In genomic region chr19:40190891-40191835, GRCh38 we compare ENCODE assay signal across 8 cellular contexts. TPM values are rescaled to one million over a fixed set of nuclear protein-coding genes. Genes with fewer than 3 reads are reported as not detected.
DNase-seq lines count a peak whose midpoint lies in the region; ATAC-seq and TF ChIP-seq lines count a peak whose summit lies in the region.

Gene MAP3K10, plus strand, starts transcription at chr19:40191426. Its CDS starts 606 bp downstream, at chr19:40192032.

- H3K27me3 ChIP-seq in Loucy (ENCODE audit: insufficient read depth, low read length, poor library complexity, severe bottlenecking) (no peaks in the 10 kb centered on the region), SU-DHL-6 (ENCODE audit: low read length) (no peaks in the 10 kb centered on the region), heart left ventricle (no peaks in the 10 kb centered on the region), upper lobe of left lung (no peaks in the 10 kb centered on the region)

- no peaks in the 10 kb centered on the region for H3K36me3 ChIP-seq in Loucy (ENCODE audit: insufficient read depth, low read length)
- no peaks in the 10 kb centered on the region for H3K36me3 ChIP-seq in SU-DHL-6 (ENCODE audit: low read length)
- H3K36me3 ChIP-seq in heart left ventricle = no peaks in the 10 kb centered on the region
- no peaks in the 10 kb centered on the region for H3K36me3 ChIP-seq in upper lobe of left lung

- no peak for TF ChIP-seq EP300 in upper lobe of left lung (IDR thresholded peaks at IDR 0.05)

- H2AFZ ChIP-seq in Loucy (ENCODE audit: low read length) = peak within 1 kb of the TSS; percentile 100
- H2AFZ ChIP-seq in SU-DHL-6 (ENCODE audit: low read depth, low read length, severe bottlenecking) = peak within 1 kb of the TSS; percentile 97

- DNase-seq in G401 (ENCODE audit: low spot score) = peak; percentile 70
- peak; percentile 44 for DNase-seq in GOT3 (lab: John Stamatoyannopoulos, UW)
- DNase-seq in activated naive CD8-positive, alpha-beta T cell treated with anti-CD3 and anti-CD28 coated beads, Interleukin-2, amount 50 U/mL, for 16 hours (ENCODE audit: low read depth, low spot score) = peak; percentile 60
- DNase-seq in heart left ventricle = peak; percentile 79 to 90 (median 81)
- peak; percentile 72 to 96 (median 81) for DNase-seq in posterior cingulate gyrus
- peak; percentile 59 to 97 for DNase-seq in upper lobe of left lung

- H3K9me2 ChIP-seq in Loucy (replicated peaks; ENCODE audit: low read depth, low read length) = no peaks in the 10 kb centered on the region
- no peaks in the 10 kb centered on the region for H3K9me2 ChIP-seq in SU-DHL-6 (replicated peaks; ENCODE audit: insufficient read depth, low read length)

- intact Hi-C loops in heart left ventricle (cut with DNase I) (no loop called here), posterior cingulate gyrus (cut with DNase I) (loop anchor here (2.0 kb wide), 1 partner anchor 28 kb away; the partner anchor contains the start of gene TTC9B)

- H3F3A ChIP-seq in Loucy (ENCODE audit: low read depth) (no peaks in the 10 kb centered on the region), SU-DHL-6 (ENCODE audit: insufficient read depth) (peaks cover 5% of the 10 kb centered on the region; the same call in 1 of the 2 replicates)

- ATAC-seq in heart left ventricle (peak; percentile 85 to 96 (median 96)), upper lobe of left lung (ENCODE audit: low FRiP score in 2 of 2) (peak; percentile 89 to 97)

- H3K9me3 ChIP-seq in Loucy (ENCODE audit: insufficient read depth, low read depth, low read length) (no peaks in the 10 kb centered on the region), SU-DHL-6 (ENCODE audit: insufficient read depth, low read length) (no peaks in the 10 kb centered on the region), heart left ventricle (no peaks in the 10 kb centered on the region), upper lobe of left lung (no peaks in the 10 kb centered on the region)

- WGBS in heart left ventricle, 4 donors = 0 to 1% (median 0%) methylated on average over 36 to 116 of the region's 116 CpGs
- WGBS in upper lobe of left lung, 2 donors = 0 to 2% methylated on average over 18 to 57 of the region's 116 CpGs

- H3K79me2 ChIP-seq in Loucy (ENCODE audit: insufficient read depth, low read length) (no peaks in the 10 kb centered on the region; the same call in 1 of the 2 replicates), SU-DHL-6 (ENCODE audit: insufficient read depth, low read length) (no peaks in the 10 kb centered on the region)

- peak within 1 kb of the TSS; percentile 83 for H3K9ac ChIP-seq in Loucy (ENCODE audit: low read depth, low read length, poor library complexity, severe bottlenecking)
- peak within 1 kb of the TSS; percentile 74 for H3K9ac ChIP-seq in SU-DHL-6 (ENCODE audit: low read length)

- TF ChIP-seq POLR2A in heart left ventricle (IDR thresholded peaks at IDR 0.05) = peak in 1 of 2 donors; percentile 37
- peak in 2 of 4 donors; percentile 18 to 48 for TF ChIP-seq POLR2A in upper lobe of left lung (IDR thresholded peaks at IDR 0.05)

- H3K4me2 ChIP-seq in Loucy (ENCODE audit: low read depth, low read length, poor library complexity, severe bottlenecking) = peak within 1 kb of the TSS; percentile 90
- peak within 1 kb of the TSS; percentile 82 for H3K4me2 ChIP-seq in SU-DHL-6 (ENCODE audit: low read depth, low read length, poor library complexity, severe bottlenecking)

- in situ Hi-C loops in G401 (cut with HindIII; ENCODE audit: low sequenced_read_pairs) = no loop called here

- peak within 1 kb of the TSS; percentile 18; the same call in 1 of the 2 replicates for H3K27ac ChIP-seq in SU-DHL-6 (ENCODE audit: low read depth, low read length)
- peak within 1 kb of the TSS; percentile 92 to 99 (median 97) for H3K27ac ChIP-seq in heart left ventricle
- H3K27ac ChIP-seq in upper lobe of left lung = peak within 1 kb of the TSS; percentile 84 to 96 (median 92)

- H4K20me1 ChIP-seq in Loucy (ENCODE audit: insufficient read depth, low read length, poor library complexity, severe bottlenecking) = no peaks in the 10 kb centered on the region
- no peaks in the 10 kb centered on the region for H4K20me1 ChIP-seq in SU-DHL-6 (ENCODE audit: low read depth, low read length)

- TF ChIP-seq CTCF in Loucy (conservative IDR thresholded peaks at IDR 0.05; ENCODE audit: low read length) (no peak), SU-DHL-6 (IDR thresholded peaks at IDR 0.05; ENCODE audit: insufficient read depth, low read length, poor library complexity, severe bottlenecking) (no peak), heart left ventricle (IDR thresholded peaks at IDR 0.05) (no peak), upper lobe of left lung (IDR thresholded peaks at IDR 0.05) (no peak)

- peak within 1 kb of the TSS; percentile 95 for H3K4me3 ChIP-seq in Loucy (ENCODE audit: low read length, poor library complexity, severe bottlenecking)
- peak within 1 kb of the TSS; percentile 85 for H3K4me3 ChIP-seq in SU-DHL-6 (ENCODE audit: insufficient read depth, low read length, poor library complexity, severe bottlenecking)
- peak within 1 kb of the TSS; percentile 77 to 100 (median 97) for H3K4me3 ChIP-seq in heart left ventricle
- peak within 1 kb of the TSS; percentile 70 to 96 (median 89) for H3K4me3 ChIP-seq in upper lobe of left lung

- H3K4me1 ChIP-seq in Loucy (ENCODE audit: insufficient read depth, low read length, poor library complexity, severe bottlenecking) = peaks cover 14% of the 10 kb centered on the region
- H3K4me1 ChIP-seq in heart left ventricle = peaks cover 0 to 26% (median 12%) of the 10 kb centered on the region in 12 donors
- peaks cover 12 to 29% (median 19%) of the 10 kb centered on the region in 4 donors for H3K4me1 ChIP-seq in upper lobe of left lung

RNA-seq across cellular contexts. Expression of gene MAP3K10, which starts in this region (rescaled TPM):
- 13.8 and 21.7 TPM in 2 replicates for total RNA-seq in G401 (2014; rRNA removed; shearing (Covaris generic))
- total RNA-seq in heart left ventricle = 10 to 100 TPM; 13.7 to 30.7 (median 15.6) TPM
- 10 to 100 TPM; 16.4 to 32.8 TPM for polyA plus RNA-seq in heart left ventricle
- 10 to 100 TPM in 5 of 6 donors, 1 to 10 TPM in 1; 9.0 to 56.6 (median 18.4) TPM for total RNA-seq in upper lobe of left lung

Comparison
In these comparisons a context has a peak if more than half of its experiments do, and no peak if none do; other contexts are left out.
1. Peak in every context shown above with its lines: DNase-seq, ATAC-seq, H3K4me3 ChIP-seq and H3K27ac ChIP-seq.
2. H3K27ac ChIP-seq: peak in every context shown above with its lines; median percentile 97 in heart left ventricle; 92 in upper lobe of left lung; 18 in SU-DHL-6.